ENCODE assay signal across 8 cellular contexts in the genomic region with DNA sequence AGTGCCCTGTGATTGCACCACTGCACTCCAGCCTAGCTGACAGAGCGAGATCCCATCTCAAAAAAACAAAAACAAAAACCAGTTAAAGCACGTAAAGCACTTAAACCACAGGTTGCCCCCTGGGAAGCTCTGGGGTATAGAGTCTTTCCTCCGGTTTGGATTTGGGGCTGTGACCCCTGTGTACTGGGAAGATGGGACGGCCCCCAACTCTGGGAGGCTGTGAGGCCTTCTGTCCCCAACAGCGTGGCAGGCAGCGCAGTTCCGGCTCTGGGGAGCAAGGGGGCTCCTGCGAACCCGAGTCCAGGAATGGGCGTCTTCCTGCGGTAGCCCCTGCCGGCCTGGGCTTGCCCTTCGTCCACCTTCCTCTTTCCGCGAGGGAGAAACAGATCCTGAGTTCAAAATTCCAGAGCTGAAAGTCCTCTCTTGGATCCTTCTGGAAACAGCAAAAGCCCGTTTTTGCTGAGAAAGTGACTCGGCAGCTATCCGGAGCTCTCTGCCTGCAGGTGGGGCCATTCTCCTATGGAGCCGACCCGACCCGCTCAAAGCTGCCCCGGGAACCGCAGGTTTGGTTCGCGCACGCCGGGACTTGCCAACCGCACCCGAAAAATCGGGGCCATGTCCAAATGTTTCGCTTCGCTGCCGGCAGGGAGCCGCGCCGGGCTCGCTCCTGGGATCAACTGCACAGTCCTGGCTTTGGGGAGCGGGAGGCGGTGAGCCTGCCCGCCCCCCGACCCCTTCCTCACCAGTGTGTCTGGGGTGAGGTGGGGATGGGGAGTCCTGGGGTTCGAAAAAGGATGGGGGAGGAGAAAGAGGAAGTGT. TPM values are rescaled to one million over a fixed set of nuclear protein-coding genes. Genes with fewer than 3 reads are reported as not detected.
A peak's percentile ranks its signal among the peaks of the same experiment; 100 is the strongest.
DNase-seq lines count a peak whose midpoint lies in the region; ATAC-seq lines count a peak whose summit lies in the region.

No MANE protein-coding gene starts in this region.

- ATAC-seq in right cardiac atrium: peak; percentile 89 to 91
- no peak for ATAC-seq in HG02763 (IDR thresholded peaks at IDR 0.05; ENCODE audit: unreplicated experiment)

- peaks cover 14% of the 10 kb centered on the region for H3K4me1 ChIP-seq in SJSA1 (replicated peaks)
- peaks cover 6% of the 10 kb centered on the region for H3K4me1 ChIP-seq in right cardiac atrium (ENCODE audit: control insufficient read depth, insufficient read depth, low read length)

- peak; percentile 71 for DNase-seq in DMS 273 (lab: John Stamatoyannopoulos, UW; ENCODE audit: unreplicated experiment)
- no peak for DNase-seq in DMS 273 treated with DMSO at 0.1 percent for 48 hours (lab: John Stamatoyannopoulos, UW)
- DNase-seq in SJSA1 (ENCODE audit: low read depth in 1 of 2, low spot score in 2 of 2): peak in 1 of 2 experiments; percentile 56
- peak; percentile 60 for DNase-seq in amniotic epithelial cell (ENCODE audit: low read depth)
- DNase-seq in right cardiac atrium: peak; percentile 75 to 88 (median 87)
- DNase-seq in retina: peak; percentile 62
- no peak for DNase-seq in NCI-H446 (lab: John Stamatoyannopoulos, UW)

- H3K27me3 ChIP-seq in SJSA1 (replicated peaks) (no peaks in the 10 kb centered on the region), right cardiac atrium (ENCODE audit: control insufficient read depth, insufficient read depth) (no peaks in the 10 kb centered on the region)

- 5% methylated on average over 42 of the region's 42 CpGs for WGBS in right cardiac atrium

- H3K36me3 ChIP-seq in SJSA1: no peaks in the 10 kb centered on the region

- H3K27ac ChIP-seq in SJSA1 (no peak overlapping the region), right cardiac atrium (ENCODE audit: low read length) (peak overlapping the region; percentile 12)

- H3K4me3 ChIP-seq in SJSA1 (peak overlapping the region; percentile 18), right cardiac atrium (ENCODE audit: low read length) (peak overlapping the region; percentile 57)

- H3K9me3 ChIP-seq in SJSA1 (replicated peaks) (no peaks in the 10 kb centered on the region), right cardiac atrium (ENCODE audit: control insufficient read depth, low read length) (no peaks in the 10 kb centered on the region)

- intact Hi-C loops in right cardiac atrium (cut with DNase I): no loop called here

RNA-seq across cellular contexts. Expression of a gene that starts 36.3 kb away (rescaled TPM):
- total RNA-seq in SJSA1 (2014; rRNA removed; shearing (Covaris generic)): 26.8 and 44.2 TPM in 2 replicates
- total RNA-seq in right cardiac atrium: 10 to 100 TPM in 1 of 4 donors, 1 to 10 TPM in 3; 5.8 to 13.1 (median 7.5) TPM
- 5.7 TPM for polyA plus RNA-seq in right cardiac atrium

RNA-seq across cellular contexts. Expression of a gene that starts 43.8 kb away (rescaled TPM):
- 120 and 177 TPM in 2 replicates for total RNA-seq in SJSA1 (2014; rRNA removed; shearing (Covaris generic))
- total RNA-seq in right cardiac atrium: 100 to 1,000 TPM in 2 of 4 donors, 10 to 100 TPM in 2; 95.7 to 102 (median 98.8) TPM
- polyA plus RNA-seq in right cardiac atrium: 74.4 TPM

RNA-seq across cellular contexts. Expression of a gene that starts 55.5 kb away (rescaled TPM):
- total RNA-seq in SJSA1 (2014; rRNA removed; shearing (Covaris generic)): not detected in 2 replicates
- not detected for total RNA-seq in right cardiac atrium
- polyA plus RNA-seq in right cardiac atrium: not detected

Comparison
In these comparisons a context has a peak if more than half of its experiments do, and no peak if none do; other contexts are left out.
1. DNase-seq: peak in DMS 273 (single experiment), amniotic epithelial cell (single experiment), right cardiac atrium (3 of 3) and retina (single experiment); none in DMS 273 treated with DMSO at 0.1 percent for 48 hours (single experiment) and NCI-H446 (0 of 2).